In genomic region chr2:113536573-113536972, GRCh38 we compare ENCODE assay signal across 6 cellular contexts. TPM values are rescaled to one million over a fixed set of nuclear protein-coding genes. Genes with fewer than 3 reads are reported as not detected.
"Had no signal": no experiment of that assay in that cellular context is flagged by ENCODE, and none has a peak within 500 bp of the region (broad histone marks: within the 10 kb centered on the region; RNA-seq: fewer than 3 reads in every experiment).

No MANE protein-coding gene starts in this region.

RNA-seq across cellular contexts. Expression of gene FOXD4L1, which starts 38.1 kb away (rescaled TPM):
- total RNA-seq: chondrocyte, colonic mucosa, dermis microvascular lymphatic vessel endothelial cell, kidney epithelial cell, lower leg skin, mesenteric fat pad had no signal
